ENCODE assay signal across 18 cellular contexts in the genomic region with DNA sequence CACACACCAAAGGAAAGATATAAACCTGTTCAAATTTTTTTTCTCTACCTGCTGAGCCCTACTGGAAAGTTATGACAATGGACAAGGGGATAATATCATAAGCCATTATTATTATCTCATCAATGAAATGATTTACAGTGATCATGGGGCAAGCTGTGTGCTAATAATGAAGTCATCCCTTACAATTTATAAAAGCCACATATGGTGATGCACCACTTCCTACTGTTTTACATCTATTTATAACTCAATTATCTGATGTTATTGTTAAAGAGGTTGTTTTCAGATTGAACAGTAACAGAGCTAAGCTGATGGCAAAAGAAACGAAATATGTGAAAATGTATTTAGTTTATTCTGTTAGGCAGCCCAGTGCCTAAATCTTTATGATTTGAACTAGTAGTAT.
DNase-seq lines count a peak whose midpoint lies in the region; ATAC-seq, FAIRE-seq and TF ChIP-seq lines count a peak whose summit lies in the region.
"Had no signal": no experiment of that assay in that cellular context is flagged by ENCODE, and none has a peak within 500 bp of the region (broad histone marks: within the 10 kb centered on the region; RNA-seq: fewer than 3 reads in every experiment).

No MANE protein-coding gene starts in this region.

- H3K79me2 ChIP-seq in astrocyte (ENCODE audit: insufficient read depth, low read length) = no peaks in the 10 kb centered on the region
- H3K79me2 ChIP-seq: parathyroid adenoma had no signal

- no peaks in the 10 kb centered on the region for H3K36me3 ChIP-seq in astrocyte (ENCODE audit: insufficient read depth, low read length)
- H3K36me3 ChIP-seq in urinary bladder (ENCODE audit: insufficient read depth) = no peaks in the 10 kb centered on the region

- no peaks in the 10 kb centered on the region for H4K20me1 ChIP-seq in astrocyte (ENCODE audit: insufficient read depth, low read length)

- no peak for TF ChIP-seq CTCF in astrocyte (IDR thresholded peaks at IDR 0.05; ENCODE audit: insufficient read depth, low read depth, low read length)

- H2AFZ ChIP-seq in astrocyte (ENCODE audit: low read depth, low read length) = peak overlapping the region; percentile 39
- H2AFZ ChIP-seq: parathyroid adenoma had no signal

- no peak for FAIRE-seq in astrocyte (lab: Jason Lieb, UNC)

- H3K27me3 ChIP-seq in right cardiac atrium (ENCODE audit: control insufficient read depth, insufficient read depth) = no peaks in the 10 kb centered on the region
- H3K27me3 ChIP-seq in astrocyte (ENCODE audit: insufficient read depth, low read length) = no peaks in the 10 kb centered on the region

- no peaks in the 10 kb centered on the region for H3K4me1 ChIP-seq in right cardiac atrium (ENCODE audit: control insufficient read depth, insufficient read depth, low read length)
- peaks cover 6% of the 10 kb centered on the region for H3K4me1 ChIP-seq in astrocyte (ENCODE audit: insufficient read depth, low read length)
- no peaks in the 10 kb centered on the region for H3K4me1 ChIP-seq in urinary bladder (ENCODE audit: insufficient read depth)
- H3K4me1 ChIP-seq: parathyroid adenoma had no signal

- no peaks in the 10 kb centered on the region for H3K36me3 Mint-ChIP-seq in astrocyte (ENCODE audit: low read depth, unreplicated experiment)

- H3K4me3 Mint-ChIP-seq in astrocyte (ENCODE audit: unreplicated experiment) = no peak overlapping the region
- H3K4me3 Mint-ChIP-seq: activated naive CD4-positive, alpha-beta T cell treated with anti-CD3 and anti-CD28 coated beads for 36 hours; B cell; H9 had no signal

- H3K27ac ChIP-seq in right cardiac atrium (ENCODE audit: low read length) (no peak overlapping the region), astrocyte (ENCODE audit: low read depth, low read length) (peak overlapping the region; percentile 56), urinary bladder (ENCODE audit: low read depth) (no peak overlapping the region)
- H3K27ac ChIP-seq: epithelial cell of prostate, parathyroid adenoma had no signal

- H3K4me1 Mint-ChIP-seq in astrocyte (ENCODE audit: low read depth, unreplicated experiment) = peaks cover 3% of the 10 kb centered on the region
- H3K4me1 Mint-ChIP-seq: B cell, H9 had no signal

- DNase-seq in right cardiac atrium = no peak
- DNase-seq in left cardiac atrium = no peak
- peak; percentile 15 for DNase-seq in astrocyte (ENCODE audit: low read depth)
- DNase-seq in kidney tubule cell (ENCODE audit: low spot score) = peak; percentile 6
- DNase-seq in activated CD4-positive, alpha-beta T cell treated with anti-CD3 and anti-CD28 coated beads for 4 hours = no peak
- no peak for DNase-seq in Kasumi-1 (lab: John Stamatoyannopoulos, UW)
- DNase-seq: activated naive CD4-positive, alpha-beta T cell treated with anti-CD3 and anti-CD28 coated beads for 36 hours; central memory CD4-positive, alpha-beta T cell; H9; NCI-H1092 treated with DMSO at 0.1 percent for 48 hours; NCI-H510A; RPMI8226; stimulated activated CD4-positive, alpha-beta T cell treated with anti-CD3 and anti-CD28 coated beads, Interleukin-1b, Interleukin-23, amount 100 ng/mL, for 48 hours had no signal

- no peaks in the 10 kb centered on the region for H3K9me3 ChIP-seq in right cardiac atrium (ENCODE audit: control insufficient read depth, low read length)
- no peaks in the 10 kb centered on the region for H3K9me3 ChIP-seq in astrocyte (ENCODE audit: insufficient read depth, low read depth, low read length)

- H3K9me3 Mint-ChIP-seq in astrocyte (ENCODE audit: unreplicated experiment) = no peaks in the 10 kb centered on the region
- H3K9me3 Mint-ChIP-seq: activated naive CD4-positive, alpha-beta T cell treated with anti-CD3 and anti-CD28 coated beads for 36 hours; H9 had no signal

- no peak overlapping the region for H3K27ac Mint-ChIP-seq in astrocyte (ENCODE audit: unreplicated experiment)
- H3K27ac Mint-ChIP-seq: activated naive CD4-positive, alpha-beta T cell treated with anti-CD3 and anti-CD28 coated beads for 36 hours; B cell; H9 had no signal

- no peak for ATAC-seq in right cardiac atrium
- ATAC-seq in left cardiac atrium = no peak
- no peak for ATAC-seq in HG03469 (IDR thresholded peaks at IDR 0.05; ENCODE audit: unreplicated experiment)

- intact Hi-C loops in right cardiac atrium (cut with DNase I) = no loop called here
- intact Hi-C loops in left cardiac atrium (cut with DNase I) = no loop called here

- WGBS in right cardiac atrium = 40% methylated on average over 1 of the region's 1 CpG
- 17% methylated on average over 1 of the region's 1 CpG for WGBS in urinary bladder

- H3K9ac ChIP-seq in astrocyte (ENCODE audit: low read length) = peak overlapping the region; percentile 62
- H3K9ac ChIP-seq: parathyroid adenoma had no signal

- peak overlapping the region; percentile 50 for H3K4me3 ChIP-seq in right cardiac atrium (ENCODE audit: low read length)
- H3K4me3 ChIP-seq in astrocyte (ENCODE audit: insufficient read depth, low read depth, low read length) = peak overlapping the region; percentile 57
- H3K4me3 ChIP-seq in urinary bladder (ENCODE audit: low read depth, low read length) = peak overlapping the region; percentile 48

- no peaks in the 10 kb centered on the region for H3K27me3 Mint-ChIP-seq in astrocyte (ENCODE audit: low read depth, unreplicated experiment)
- H3K27me3 Mint-ChIP-seq: B cell had no signal

- H3K4me2 ChIP-seq in astrocyte (ENCODE audit: low read length) = peak overlapping the region; percentile 84

Comparison
In these comparisons a context has a peak if more than half of its experiments do, and no peak if none do; other contexts are left out.
1. DNase-seq: peak in astrocyte (single experiment) and kidney tubule cell (single experiment); none in right cardiac atrium (0 of 3), left cardiac atrium (single experiment), activated CD4-positive, alpha-beta T cell treated with anti-CD3 and anti-CD28 coated beads for 4 hours (0 of 2) and Kasumi-1 (0 of 2).
2. Peak in every context shown above with its lines, with median percentiles within 50 percentile points of each other: H3K4me3 ChIP-seq.